ENCODE assay signal across 1 cellular context in genomic region chr14:96255501-96256366, GRCh38.
TF ChIP-seq lines count a peak whose summit lies in the region.

Gene BDKRB1 (plus strand): TSS chr14:96256210. CDS start chr14:96263683, 7,473 bp downstream.

TF ChIP-seq in SK-N-SH treated with all-trans-retinoic acid at 6 μM for 48 hours, 23 proteins besides CTCF, POLR2A, EP300 and RAD21 (continued from another document):
- TF ChIP-seq ISL1 (CRISPR knock-in tag; IDR thresholded peaks at IDR 0.05): peak; percentile 71; the same call in 1 of the 2 replicates
